Comparison of ENCODE assay signal across 7 cellular contexts in genomic region chr14:49959822-49960408, GRCh38.
DNase-seq lines count a peak whose midpoint lies in the region; ATAC-seq, FAIRE-seq and TF ChIP-seq lines count a peak whose summit lies in the region.

No MANE protein-coding gene starts in this region.

- H3K9ac ChIP-seq in kidney (ENCODE audit: low read length in 2 of 2) = peak overlapping the region in 1 of 2 donors; percentile 59

- intact Hi-C loops in kidney (cut with DNase I) (no loop called here), tibial artery (cut with DNase I; ENCODE audit: low total_unique reads) (no loop called here)

- no peak for FAIRE-seq in kidney (lab: Jason Lieb, UNC)

- DNase-seq in NCI-H2171 (lab: John Stamatoyannopoulos, UW) (peak; percentile 47), kidney (peak; percentile 83), globus pallidus (ENCODE audit: low spot score) (no peak), tibial artery (no peak), iPS-NIHi7 (ENCODE audit: extremely low spot score) (no peak)

- H3K27ac ChIP-seq in kidney (ENCODE audit: low read depth in 2 of 2, low read length in 2 of 2) (peak overlapping the region; percentile 18 to 53), tibial artery (no peak overlapping the region)

- no peaks in the 10 kb centered on the region for H3K27me3 ChIP-seq in tibial artery

- H3K4me3 ChIP-seq in kidney (ENCODE audit: low read length in 2 of 2) = no peak overlapping the region
- no peak overlapping the region for H3K4me3 ChIP-seq in tibial artery

- H3K36me3 ChIP-seq in kidney (ENCODE audit: control insufficient read depth in 1 of 2, insufficient read depth in 2 of 2, low read length in 2 of 2) = no peaks in the 10 kb centered on the region
- H3K36me3 ChIP-seq in tibial artery = no peaks in the 10 kb centered on the region

- H3K4me1 ChIP-seq in kidney (ENCODE audit: control insufficient read depth in 1 of 2, insufficient read depth in 1 of 2, low read depth in 1 of 2, low read length in 2 of 2) (peaks cover 2 to 3% of the 10 kb centered on the region in 2 donors), tibial artery (peaks cover 0 to under 1% (median 0%) of the 10 kb centered on the region in 4 donors)

- peak; percentile 55 for ATAC-seq in GM18867 (IDR thresholded peaks at IDR 0.05; ENCODE audit: unreplicated experiment)
- peak; percentile 59 for ATAC-seq in HG02642 (IDR thresholded peaks at IDR 0.05; ENCODE audit: poor library complexity, unreplicated experiment)

- no peak for TF ChIP-seq CTCF in kidney (IDR thresholded peaks at IDR 0.05; ENCODE audit: borderline replicate concordance, extremely low read depth, insufficient read depth)
- no peak for TF ChIP-seq CTCF in tibial artery (IDR thresholded peaks at IDR 0.05)

- no peaks in the 10 kb centered on the region for H3K9me3 ChIP-seq in kidney (ENCODE audit: control insufficient read depth in 1 of 2, low read length in 2 of 2)
- no peaks in the 10 kb centered on the region for H3K9me3 ChIP-seq in tibial artery

Comparison
In these comparisons a context has a peak if more than half of its experiments do, and no peak if none do; other contexts are left out.
1. DNase-seq: peak in NCI-H2171 (single experiment) and kidney (single experiment); none in globus pallidus (single experiment), tibial artery (0 of 2) and iPS-NIHi7 (single experiment).
2. H3K27ac ChIP-seq: peak in kidney (2 of 2); none in tibial artery (0 of 2).